In genomic region chr7:23462846-23463245, GRCh38 we compare ENCODE assay signal across 1 cellular context.
TF ChIP-seq lines count a peak whose summit lies in the region.

No MANE protein-coding gene starts in this region.

TF ChIP-seq in GM12878, 131 proteins besides CTCF, POLR2A, EP300 and RAD21:
- TF ChIP-seq RUNX3 (IDR thresholded peaks at IDR 0.05; ENCODE audit: low read length): peak; percentile 26; the same call in 1 of the 2 replicates
- TF ChIP-seq SMC3 (IDR thresholded peaks at IDR 0.05; ENCODE audit: borderline replicate concordance, low read length): peak; percentile 54; the same call in 1 of the 2 replicates
- no peak for TF ChIP-seq TARDBP (IDR thresholded peaks at IDR 0.05; ENCODE audit: borderline replicate concordance)
